1 cellular context compared by ENCODE assay signal in the genomic region with DNA sequence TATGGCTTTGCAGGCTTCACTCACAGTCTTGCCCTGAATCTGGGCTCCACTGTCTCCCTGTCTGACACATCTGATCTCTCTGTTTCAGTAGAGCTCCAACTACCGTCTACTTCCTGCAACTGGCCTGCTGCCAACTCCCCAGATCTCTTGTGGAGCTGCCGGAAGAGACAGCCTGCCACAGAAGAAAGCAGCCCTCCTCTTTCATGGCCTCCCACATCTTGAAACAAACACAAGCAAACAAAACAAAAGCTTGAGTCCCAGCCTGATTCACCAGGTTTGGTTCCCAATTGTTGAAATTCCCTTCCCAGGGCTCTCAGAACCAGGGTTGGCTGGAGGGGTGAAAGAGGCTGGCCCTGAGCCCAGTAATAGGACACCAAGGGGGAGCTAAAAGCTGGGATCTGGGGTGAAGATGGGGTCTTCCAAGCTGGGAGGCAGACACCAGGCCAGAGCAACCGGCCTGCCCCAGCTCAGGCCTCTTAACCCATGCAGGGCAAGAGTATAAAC.
TF ChIP-seq lines count a peak whose summit lies in the region.

No MANE protein-coding gene starts in this region.

TF ChIP-seq in HepG2, 621 proteins besides CTCF, POLR2A, EP300 and RAD21 (continued from another document):
- TF ChIP-seq ZNF484 (CRISPR knock-in tag; IDR thresholded peaks at IDR 0.05; ENCODE audit: borderline replicate concordance, low read depth) = no peak
- no peak for TF ChIP-seq SALL2 (CRISPR knock-in tag; IDR thresholded peaks at IDR 0.05)
- TF ChIP-seq IRF2 (CRISPR knock-in tag; IDR thresholded peaks at IDR 0.05) = 0 out of 2 replicates have a peak, but pooled peaks have one; percentile 32
- no peak for TF ChIP-seq GATAD1 (CRISPR knock-in tag; IDR thresholded peaks at IDR 0.05)
- TF ChIP-seq ZNF709 (CRISPR knock-in tag; IDR thresholded peaks at IDR 0.05) = peak; percentile 51; the same call in 1 of the 2 replicates
- TF ChIP-seq ZNF24 (IDR thresholded peaks at IDR 0.05) = no peak
- TF ChIP-seq PRMT3 (CRISPR knock-in tag; IDR thresholded peaks at IDR 0.05; ENCODE audit: borderline replicate concordance, low read depth) = no peak
- TF ChIP-seq, protein P1, sequence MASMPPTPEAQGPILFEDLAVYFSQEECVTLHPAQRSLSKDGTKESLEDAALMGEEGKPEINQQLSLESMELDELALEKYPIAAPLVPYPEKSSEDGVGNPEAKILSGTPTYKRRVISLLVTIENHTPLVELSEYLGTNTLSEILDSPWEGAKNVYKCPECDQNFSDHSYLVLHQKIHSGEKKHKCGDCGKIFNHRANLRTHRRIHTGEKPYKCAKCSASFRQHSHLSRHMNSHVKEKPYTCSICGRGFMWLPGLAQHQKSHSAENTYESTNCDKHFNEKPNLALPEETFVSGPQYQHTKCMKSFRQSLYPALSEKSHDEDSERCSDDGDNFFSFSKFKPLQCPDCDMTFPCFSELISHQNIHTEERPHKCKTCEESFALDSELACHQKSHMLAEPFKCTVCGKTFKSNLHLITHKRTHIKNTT (CRISPR knock-in tag; IDR thresholded peaks at IDR 0.05) = no peak
- TF ChIP-seq PHF20 (CRISPR knock-in tag; IDR thresholded peaks at IDR 0.05) = peak; percentile 34; the same call in 1 of the 2 replicates
- peak; percentile 75; the same call in 1 of the 2 replicates for TF ChIP-seq LCORL (IDR thresholded peaks at IDR 0.05)
- TF ChIP-seq LCORL (CRISPR knock-in tag; IDR thresholded peaks at IDR 0.05) = no peak
- no peak for TF ChIP-seq SSRP1 (CRISPR knock-in tag; IDR thresholded peaks at IDR 0.05)
- TF ChIP-seq ZNF292 (CRISPR knock-in tag; IDR thresholded peaks at IDR 0.05; ENCODE audit: borderline replicate concordance, low read depth) = peak; percentile 68; the same call in 1 of the 2 replicates
- TF ChIP-seq, protein P2, sequence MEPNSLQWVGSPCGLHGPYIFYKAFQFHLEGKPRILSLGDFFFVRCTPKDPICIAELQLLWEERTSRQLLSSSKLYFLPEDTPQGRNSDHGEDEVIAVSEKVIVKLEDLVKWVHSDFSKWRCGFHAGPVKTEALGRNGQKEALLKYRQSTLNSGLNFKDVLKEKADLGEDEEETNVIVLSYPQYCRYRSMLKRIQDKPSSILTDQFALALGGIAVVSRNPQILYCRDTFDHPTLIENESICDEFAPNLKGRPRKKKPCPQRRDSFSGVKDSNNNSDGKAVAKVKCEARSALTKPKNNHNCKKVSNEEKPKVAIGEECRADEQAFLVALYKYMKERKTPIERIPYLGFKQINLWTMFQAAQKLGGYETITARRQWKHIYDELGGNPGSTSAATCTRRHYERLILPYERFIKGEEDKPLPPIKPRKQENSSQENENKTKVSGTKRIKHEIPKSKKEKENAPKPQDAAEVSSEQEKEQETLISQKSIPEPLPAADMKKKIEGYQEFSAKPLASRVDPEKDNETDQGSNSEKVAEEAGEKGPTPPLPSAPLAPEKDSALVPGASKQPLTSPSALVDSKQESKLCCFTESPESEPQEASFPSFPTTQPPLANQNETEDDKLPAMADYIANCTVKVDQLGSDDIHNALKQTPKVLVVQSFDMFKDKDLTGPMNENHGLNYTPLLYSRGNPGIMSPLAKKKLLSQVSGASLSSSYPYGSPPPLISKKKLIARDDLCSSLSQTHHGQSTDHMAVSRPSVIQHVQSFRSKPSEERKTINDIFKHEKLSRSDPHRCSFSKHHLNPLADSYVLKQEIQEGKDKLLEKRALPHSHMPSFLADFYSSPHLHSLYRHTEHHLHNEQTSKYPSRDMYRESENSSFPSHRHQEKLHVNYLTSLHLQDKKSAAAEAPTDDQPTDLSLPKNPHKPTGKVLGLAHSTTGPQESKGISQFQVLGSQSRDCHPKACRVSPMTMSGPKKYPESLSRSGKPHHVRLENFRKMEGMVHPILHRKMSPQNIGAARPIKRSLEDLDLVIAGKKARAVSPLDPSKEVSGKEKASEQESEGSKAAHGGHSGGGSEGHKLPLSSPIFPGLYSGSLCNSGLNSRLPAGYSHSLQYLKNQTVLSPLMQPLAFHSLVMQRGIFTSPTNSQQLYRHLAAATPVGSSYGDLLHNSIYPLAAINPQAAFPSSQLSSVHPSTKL (CRISPR knock-in tag; IDR thresholded peaks at IDR 0.05) = peak; percentile 25; the same call in 1 of the 2 replicates
- TF ChIP-seq KDM4B (CRISPR knock-in tag; IDR thresholded peaks at IDR 0.05) = no peak
- no peak for TF ChIP-seq ZNF10 (CRISPR knock-in tag; IDR thresholded peaks at IDR 0.05; ENCODE audit: borderline replicate concordance, low read depth)
- TF ChIP-seq RXRA (CRISPR knock-in tag; IDR thresholded peaks at IDR 0.05) = no peak
- peak; percentile 46 for TF ChIP-seq SAP130 (CRISPR knock-in tag; IDR thresholded peaks at IDR 0.05; ENCODE audit: low read depth)
- TF ChIP-seq ZMYM3 (CRISPR knock-in tag; IDR thresholded peaks at IDR 0.05) = 0 out of 2 replicates have a peak, but pooled peaks have one; percentile 8
- TF ChIP-seq SRSF1 (optimal IDR thresholded peaks at IDR 0.05; ENCODE audit: low read depth, low read length) = no peak
- TF ChIP-seq, protein P3, sequence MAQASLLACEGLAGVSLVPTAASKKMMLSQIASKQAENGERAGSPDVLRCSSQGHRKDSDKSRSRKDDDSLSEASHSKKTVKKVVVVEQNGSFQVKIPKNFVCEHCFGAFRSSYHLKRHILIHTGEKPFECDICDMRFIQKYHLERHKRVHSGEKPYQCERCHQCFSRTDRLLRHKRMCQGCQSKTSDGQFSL (CRISPR knock-in tag; IDR thresholded peaks at IDR 0.05) = no peak
- TF ChIP-seq, protein P4, sequence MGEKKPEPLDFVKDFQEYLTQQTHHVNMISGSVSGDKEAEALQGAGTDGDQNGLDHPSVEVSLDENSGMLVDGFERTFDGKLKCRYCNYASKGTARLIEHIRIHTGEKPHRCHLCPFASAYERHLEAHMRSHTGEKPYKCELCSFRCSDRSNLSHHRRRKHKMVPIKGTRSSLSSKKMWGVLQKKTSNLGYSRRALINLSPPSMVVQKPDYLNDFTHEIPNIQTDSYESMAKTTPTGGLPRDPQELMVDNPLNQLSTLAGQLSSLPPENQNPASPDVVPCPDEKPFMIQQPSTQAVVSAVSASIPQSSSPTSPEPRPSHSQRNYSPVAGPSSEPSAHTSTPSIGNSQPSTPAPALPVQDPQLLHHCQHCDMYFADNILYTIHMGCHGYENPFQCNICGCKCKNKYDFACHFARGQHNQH (CRISPR knock-in tag; IDR thresholded peaks at IDR 0.05) = no peak
- no peak for TF ChIP-seq ZC3H13 (CRISPR knock-in tag; IDR thresholded peaks at IDR 0.05)
- no peak for TF ChIP-seq SRSF9 (IDR thresholded peaks at IDR 0.05; ENCODE audit: borderline replicate concordance, insufficient read depth, low read depth, low read length, poor library complexity, severe bottlenecking)
- no peak for TF ChIP-seq GLI4 (CRISPR knock-in tag; IDR thresholded peaks at IDR 0.05; ENCODE audit: borderline replicate concordance)
TF ChIP-seq in HepG2: peak in this region for 14.
